22 cellular contexts compared by ENCODE assay signal in the genomic region with DNA sequence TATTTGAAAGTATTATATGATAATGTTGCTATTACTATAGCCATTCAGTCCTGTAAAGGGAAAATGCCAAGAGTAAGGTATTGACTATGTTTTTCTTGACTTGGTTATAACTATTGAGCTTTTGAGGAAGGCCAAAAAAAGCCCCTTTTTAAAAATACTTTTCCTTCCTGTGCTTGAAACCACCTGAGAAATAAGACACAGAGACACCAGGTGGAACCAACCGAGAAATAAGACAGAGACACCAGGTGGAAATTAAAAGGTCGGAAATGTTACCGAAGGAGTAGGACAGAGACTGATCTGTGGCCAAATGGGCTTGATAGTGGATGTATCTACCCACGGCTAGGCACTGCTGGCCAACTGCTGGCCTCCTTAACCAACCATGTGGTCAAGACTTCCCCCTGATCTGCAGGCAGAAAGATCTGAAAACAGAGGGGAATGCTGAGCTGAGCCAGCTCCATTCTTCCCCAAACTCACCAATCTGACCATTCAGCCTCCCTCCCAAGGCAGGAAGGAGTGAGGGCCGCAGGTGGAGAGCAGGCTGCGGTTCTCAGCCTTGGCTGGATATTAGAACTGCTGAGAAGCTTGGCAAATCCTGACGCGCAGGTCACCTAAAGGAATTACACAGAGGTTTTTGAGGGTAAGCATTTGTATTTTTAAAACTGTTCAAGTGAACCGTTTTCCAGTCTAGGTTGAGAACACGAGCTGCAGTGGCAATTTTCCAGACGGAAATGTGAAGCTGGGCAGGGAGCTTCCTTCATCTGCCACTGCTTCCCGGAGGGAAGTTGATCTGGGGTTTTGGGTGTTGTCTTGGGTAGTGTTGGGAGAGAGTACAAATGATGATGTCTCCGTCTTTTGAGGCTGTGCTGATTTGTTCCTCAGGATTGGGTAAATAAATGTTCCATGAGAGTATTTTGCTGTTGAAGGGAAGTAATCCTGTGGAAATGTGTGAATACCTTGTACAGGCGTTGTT.
A peak's percentile ranks its signal among the peaks of the same experiment; 100 is the strongest.
DNase-seq lines count a peak whose midpoint lies in the region; ATAC-seq and TF ChIP-seq lines count a peak whose summit lies in the region.
"Had no signal": no experiment of that assay in that cellular context is flagged by ENCODE, and none has a peak within 500 bp of the region (broad histone marks: within the 10 kb centered on the region; RNA-seq: fewer than 3 reads in every experiment).

No MANE protein-coding gene starts in this region.

- H3K27me3 ChIP-seq in esophagus muscularis mucosa = no peaks in the 10 kb centered on the region
- H3K27me3 ChIP-seq in psoas muscle (ENCODE audit: insufficient read depth in 3 of 3, low read length in 2 of 3) = peaks cover 0 to 5% (median 0%) of the 10 kb centered on the region in 3 donors
- H3K27me3 ChIP-seq: SJSA1 had no signal

- DNase-seq in esophagus muscularis mucosa (ENCODE audit: extremely low spot score) (no peak), psoas muscle (no peak), T-helper 2 cell (no peak), NCI-H345 treated with DMSO at 0.1 percent for 48 hours (lab: John Stamatoyannopoulos, UW; ENCODE audit: unreplicated experiment) (no peak), SHP77 (lab: John Stamatoyannopoulos, UW) (no peak)
- DNase-seq: CD4-positive, alpha-beta T cell; H9; MV-4-11; NCI-H1105; NCI-H1436 treated with DMSO at 0.1 percent for 48 hours; NCI-H187 treated with DMSO at 0.1 percent for 48 hours; NCI-H2171 treated with DMSO at 0.1 percent for 48 hours; NCI-H345; NCI-H524; NCI-H774; PC-3 had no signal

- peak in 3 of 4 donors; percentile 55 to 79 (median 68) for ATAC-seq in psoas muscle
- no peak for ATAC-seq in GM21526 (IDR thresholded peaks at IDR 0.05; ENCODE audit: low FRiP score, unreplicated experiment)
- ATAC-seq: A549, PC-3, Right ventricle myocardium inferior had no signal

- H3K27ac Mint-ChIP-seq in IgD-negative memory B cell = peak overlapping the region in 2 of 3 donors; percentile 49 to 63
- H3K27ac Mint-ChIP-seq: CD4-positive, alpha-beta T cell; H9 had no signal

- 51% methylated on average over 14 of the region's 14 CpGs for WGBS in esophagus muscularis mucosa
- 38 to 58% (median 39%) methylated on average over 14 of the region's 14 CpGs for WGBS in psoas muscle, 3 donors

- peaks cover 8 to 25% (median 9%) of the 10 kb centered on the region in 3 donors for H3K4me1 Mint-ChIP-seq in IgD-negative memory B cell

- no peaks in the 10 kb centered on the region for H3K9me3 Mint-ChIP-seq in IgD-negative memory B cell
- H3K9me3 Mint-ChIP-seq: CD4-positive, alpha-beta T cell; H9 had no signal

- no peak for TF ChIP-seq POLR2A in esophagus muscularis mucosa (IDR thresholded peaks at IDR 0.05; ENCODE audit: low read depth)

- H3K27me3 Mint-ChIP-seq in IgD-negative memory B cell = peaks cover 9% of the 10 kb centered on the region

- peak overlapping the region; percentile 67 to 78 (median 72) for H3K27ac ChIP-seq in esophagus muscularis mucosa (replicated peaks in 1 of 4)
- H3K27ac ChIP-seq in psoas muscle = peak overlapping the region; percentile 31
- H3K27ac ChIP-seq: SJSA1 had no signal

- intact Hi-C loops in esophagus muscularis mucosa (cut with DNase I) (no loop called here), psoas muscle (cut with DNase I) (no loop called here)

- no peak overlapping the region for H3K4me3 ChIP-seq in esophagus muscularis mucosa
- no peak overlapping the region for H3K4me3 ChIP-seq in psoas muscle
- H3K4me3 ChIP-seq: A549, K562, SJSA1 had no signal

- H3K36me3 ChIP-seq in esophagus muscularis mucosa (no peaks in the 10 kb centered on the region), psoas muscle (ENCODE audit: insufficient read depth in 1 of 2, low read depth in 1 of 2) (no peaks in the 10 kb centered on the region)
- H3K36me3 ChIP-seq: SJSA1 had no signal

- no peaks in the 10 kb centered on the region for H3K36me3 Mint-ChIP-seq in IgD-negative memory B cell

- no peak for TF ChIP-seq EP300 in esophagus muscularis mucosa (IDR thresholded peaks at IDR 0.05)

- H3K4me1 ChIP-seq in esophagus muscularis mucosa (peaks cover 5 to 64% (median 50%) of the 10 kb centered on the region in 4 donors), psoas muscle (peaks cover 4% of the 10 kb centered on the region)
- H3K4me1 ChIP-seq: SJSA1 had no signal

- no peaks in the 10 kb centered on the region for H3K9me3 ChIP-seq in esophagus muscularis mucosa
- H3K9me3 ChIP-seq in psoas muscle = no peaks in the 10 kb centered on the region
- H3K9me3 ChIP-seq: A549, SJSA1 had no signal

- H3K4me3 Mint-ChIP-seq in IgD-negative memory B cell = peak overlapping the region in 3 of 4 donors; percentile 39 to 71 (median 54)
- H3K4me3 Mint-ChIP-seq: CD4-positive, alpha-beta T cell had no signal

- TF ChIP-seq CTCF in esophagus muscularis mucosa (IDR thresholded peaks at IDR 0.05) = no peak
- no peak for TF ChIP-seq CTCF in psoas muscle (IDR thresholded peaks at IDR 0.05)
